ENCODE assay signal across 31 cellular contexts in genomic region chr20:45085289-45085688, GRCh38. TPM values are rescaled to one million over a fixed set of nuclear protein-coding genes. Genes with fewer than 3 reads are reported as not detected.
DNase-seq lines count a peak whose midpoint lies in the region; ATAC-seq, FAIRE-seq and TF ChIP-seq lines count a peak whose summit lies in the region.
"Had no signal": no experiment of that assay in that cellular context is flagged by ENCODE, and none has a peak within 500 bp of the region (broad histone marks: within the 10 kb centered on the region; RNA-seq: fewer than 3 reads in every experiment).

No MANE protein-coding gene starts in this region.

- no peaks in the 10 kb centered on the region for H3K79me2 ChIP-seq in GM12878 (ENCODE audit: control insufficient read depth, insufficient read depth, low read length)

- peaks cover 0 to 7% of the 10 kb centered on the region in 2 experiments; a peak in 2 of 4 replicates for H3K36me3 ChIP-seq in GM12878 (ENCODE audit: control insufficient read depth in 2 of 2, insufficient read depth in 2 of 2, low read length in 1 of 2)
- peaks cover 0 to 37% (median 12%) of the 10 kb centered on the region in 4 donors for H3K36me3 ChIP-seq in esophagus muscularis mucosa

- SMC1A ChIA-PET in GM12878 (lab: Charles Lee; ENCODE audit: uncharacterized antibody, unreplicated experiment), result interaction anchor here (1.6 kb wide), 1 partner anchor 9 kb away, joined by 3 read pairs; no protein-coding TSS in a partner anchor

- peaks cover 20 to 47% of the 10 kb centered on the region in 2 donors for H3K36me3 Mint-ChIP-seq in activated T-cell treated with anti-CD3 and anti-CD28 coated beads, Interleukin-2, amount 50 U/mL, for 72 hours (ENCODE audit: insufficient read depth in 2 of 2)
- peaks cover 11% of the 10 kb centered on the region for H3K36me3 Mint-ChIP-seq in T-helper 17 cell (ENCODE audit: low read depth)
- peaks cover 86% of the 10 kb centered on the region for H3K36me3 Mint-ChIP-seq in stimulated activated effector memory CD8-positive, alpha-beta T cell treated with anti-CD3 and anti-CD28 coated beads, Interleukin-12 subunit alpha, Interleukin-12 subunit beta, amount 100 ng/mL, for 72 hours

- RAD21 ChIA-PET in GM12878 (lab: Charles Lee; ENCODE audit: unreplicated experiment), result no interaction called here

- intact Hi-C loops in GM12878 (cut with micrococcal nuclease; ENCODE audit: unreplicated experiment) (no loop called here), esophagus muscularis mucosa (cut with DNase I) (no loop called here)

- no peak for FAIRE-seq in GM12878 (lab: Jason Lieb, UNC)
- FAIRE-seq: A549, D721Med, H1, kidney, small intestine had no signal

- H4K20me1 ChIP-seq in GM12878 (ENCODE audit: control insufficient read depth, insufficient read depth), result no peaks in the 10 kb centered on the region

- H2AFZ ChIP-seq in GM12878 (ENCODE audit: control insufficient read depth, low read depth, low read length), result no peak overlapping the region

- in situ Hi-C loops in GM12878 (cut with MboI), result no loop called here

- no peak for TF ChIP-seq EP300 in GM12878 (IDR thresholded peaks at IDR 0.05; ENCODE audit: borderline replicate concordance in 1 of 2, control insufficient read depth in 1 of 2, low read depth in 2 of 2, low read length in 2 of 2)
- no peak for TF ChIP-seq EP300 in esophagus muscularis mucosa (IDR thresholded peaks at IDR 0.05)

- no peak overlapping the region for H3K4me2 ChIP-seq in GM12878 (ENCODE audit: control insufficient read depth, insufficient read depth)
- H3K4me2 ChIP-seq: A549 had no signal

- TF ChIP-seq POLR2A in GM12878 (IDR thresholded peaks at IDR 0.05; ENCODE audit: low read depth, low read length) (0 out of 2 replicates have a peak, but pooled peaks have one; percentile 9), esophagus muscularis mucosa (IDR thresholded peaks at IDR 0.05; ENCODE audit: low read depth) (no peak)

- peaks cover 3 to 4% of the 10 kb centered on the region in 2 donors for H3K9me3 Mint-ChIP-seq in activated T-cell treated with anti-CD3 and anti-CD28 coated beads, Interleukin-2, amount 50 U/mL, for 72 hours
- peaks cover 4% of the 10 kb centered on the region for H3K9me3 Mint-ChIP-seq in stimulated activated effector memory CD8-positive, alpha-beta T cell treated with anti-CD3 and anti-CD28 coated beads, Interleukin-12 subunit alpha, Interleukin-12 subunit beta, amount 100 ng/mL, for 72 hours

- CTCF ChIA-PET in GM12878 (lab: Yijun Ruan, JAX), result interaction anchor here (1.0 to 4.3 kb wide), 3 partner anchors 11 to 42 kb away, joined by 3 to 18 read pairs (median 15); no protein-coding TSS in a partner anchor

- peak overlapping the region; percentile 13 for H3K27ac Mint-ChIP-seq in activated T-cell treated with anti-CD3 and anti-CD28 coated beads, Interleukin-2, amount 50 U/mL, for 72 hours
- H3K27ac Mint-ChIP-seq in T-helper 17 cell, result peak overlapping the region; percentile 81
- peak overlapping the region; percentile 78 for H3K27ac Mint-ChIP-seq in stimulated activated effector memory CD8-positive, alpha-beta T cell treated with anti-CD3 and anti-CD28 coated beads, Interleukin-12 subunit alpha, Interleukin-12 subunit beta, amount 100 ng/mL, for 72 hours

- POLR2A ChIA-PET in GM12878 (lab: Charles Lee), result no interaction called here

- peaks cover 4% of the 10 kb centered on the region for H3K9me3 ChIP-seq in T-helper 17 cell (ENCODE audit: control insufficient read depth, low read length, poor library complexity, severe bottlenecking)
- H3K9me3 ChIP-seq in GM12878 (replicated peaks; ENCODE audit: control insufficient read depth, insufficient read depth, low read length), result no peaks in the 10 kb centered on the region; the same call in 2 of the 3 replicates
- peaks cover 0 to 8% (median 3%) of the 10 kb centered on the region in 4 donors for H3K9me3 ChIP-seq in esophagus muscularis mucosa
- H3K9me3 ChIP-seq: BE2C, gastrocnemius medialis, thyroid gland had no signal

- WGBS in GM12878 (ENCODE audit: insufficient coverage, insufficient replicate concordance, low lambda C conversion rate, missing lambda C conversion rate), result 21% methylated on average over 2 of the region's 2 CpGs
- 67% methylated on average over 2 of the region's 2 CpGs for WGBS in esophagus muscularis mucosa

- no peak overlapping the region for H3K4me3 Mint-ChIP-seq in activated T-cell treated with anti-CD3 and anti-CD28 coated beads, Interleukin-2, amount 50 U/mL, for 72 hours
- peak overlapping the region; percentile 69 for H3K4me3 Mint-ChIP-seq in T-helper 17 cell
- no peak overlapping the region for H3K4me3 Mint-ChIP-seq in stimulated activated effector memory CD8-positive, alpha-beta T cell treated with anti-CD3 and anti-CD28 coated beads, Interleukin-12 subunit alpha, Interleukin-12 subunit beta, amount 100 ng/mL, for 72 hours

- H3K27ac ChIP-seq in GM12878 (ENCODE audit: control insufficient read depth, insufficient read depth), result no peak overlapping the region
- H3K27ac ChIP-seq in esophagus muscularis mucosa (replicated peaks in 1 of 4), result no peak overlapping the region
- H3K27ac ChIP-seq: A549, gastrocnemius medialis, lower lobe of right lung, thyroid gland had no signal

- H3K27me3 ChIP-seq in GM12878 (replicated peaks in 1 of 2; ENCODE audit: control insufficient read depth in 2 of 2, insufficient read depth in 2 of 2, low read length in 1 of 2) (no peaks in the 10 kb centered on the region), esophagus muscularis mucosa (no peaks in the 10 kb centered on the region)
- H3K27me3 ChIP-seq: BE2C, gastrocnemius medialis, thyroid gland had no signal

- H3K4me1 Mint-ChIP-seq in activated T-cell treated with anti-CD3 and anti-CD28 coated beads, Interleukin-2, amount 50 U/mL, for 72 hours (ENCODE audit: low read depth), result peaks cover 3% of the 10 kb centered on the region
- H3K4me1 Mint-ChIP-seq in T-helper 17 cell, result peaks cover 12% of the 10 kb centered on the region
- peaks cover 6% of the 10 kb centered on the region for H3K4me1 Mint-ChIP-seq in stimulated activated effector memory CD8-positive, alpha-beta T cell treated with anti-CD3 and anti-CD28 coated beads, Interleukin-12 subunit alpha, Interleukin-12 subunit beta, amount 100 ng/mL, for 72 hours

- TF ChIP-seq CTCF in GM12878 (IDR thresholded peaks at IDR 0.05 in 2 of 3, conservative IDR thresholded peaks at IDR 0.05 in 1 of 3; ENCODE audit: control insufficient read depth in 2 of 3, extremely low read depth in 1 of 3, insufficient read depth in 1 of 3, low read depth in 3 of 3, low read length in 3 of 3), result no peak
- TF ChIP-seq CTCF in esophagus muscularis mucosa (IDR thresholded peaks at IDR 0.05), result no peak

- BruUV-seq in GM12878 (replicated peaks; lab: Mats Ljungman, UMichigan), result no TSS peak

- H3K4me3 ChIP-seq in GM12878 (no peak overlapping the region), esophagus muscularis mucosa (no peak overlapping the region)
- H3K4me3 ChIP-seq: A549, gastrocnemius medialis, lower lobe of right lung, thyroid gland had no signal

- no peaks in the 10 kb centered on the region for H3K27me3 Mint-ChIP-seq in activated T-cell treated with anti-CD3 and anti-CD28 coated beads, Interleukin-2, amount 50 U/mL, for 72 hours (ENCODE audit: low read depth)
- no peaks in the 10 kb centered on the region for H3K27me3 Mint-ChIP-seq in T-helper 17 cell

- DNase-seq in activated T-cell treated with anti-CD3 and anti-CD28 coated beads, Interleukin-2, amount 50 U/mL, for 72 hours, result no peak
- DNase-seq in activated T-cell treated with anti-CD3 and anti-CD28 coated beads, Interleukin-2, amount 50 U/mL, for 1 hour, result no peak
- DNase-seq in T-helper 17 cell (no peak), GM12878 (ENCODE audit: low read depth, low spot score) (no peak), esophagus muscularis mucosa (ENCODE audit: extremely low spot score) (no peak), MV-4-11 (lab: John Stamatoyannopoulos, UW) (no peak), NCI-H1092 treated with DMSO at 0.1 percent for 48 hours (lab: John Stamatoyannopoulos, UW) (no peak)
- no peak for DNase-seq in stimulated activated effector memory CD8-positive, alpha-beta T cell treated with anti-CD3 and anti-CD28 coated beads, Interleukin-12 subunit alpha, Interleukin-12 subunit beta, amount 100 ng/mL, for 72 hours (ENCODE audit: low spot score in 2 of 2)
- DNase-seq: activated CD4-positive, alpha-beta T cell treated with anti-CD3 and anti-CD28 coated beads, Interleukin-2, amount 50 U/mL, for 1 hour; activated naive CD4-positive, alpha-beta T cell; BE2C; effector CD8-positive, alpha-beta T cell; EL; gastrocnemius medialis; hypothalamus; kidney; lower lobe of right lung; NCI-H1105 treated with DMSO at 0.1 percent for 48 hours; NCI-H2081; NCI-H345; occipital lobe; PC-3; SHP77 treated with DMSO at 0.1 percent for 48 hours; small intestine; stimulated activated naive CD4-positive, alpha-beta T cell treated with Interleukin-2 at 50 U/mL for 16 hours; thyroid gland had no signal

- no peak overlapping the region for H3K9ac ChIP-seq in GM12878 (ENCODE audit: control insufficient read depth, insufficient read depth, low read length)

- no peak for ATAC-seq in activated T-cell treated with anti-CD3 and anti-CD28 coated beads, Interleukin-2, amount 50 U/mL, for 72 hours (replicated peaks in 1 of 2)
- ATAC-seq in T-helper 17 cell (no peak), GM12878 (no peak)
- ATAC-seq in stimulated activated effector memory CD8-positive, alpha-beta T cell treated with anti-CD3 and anti-CD28 coated beads, Interleukin-12 subunit alpha, Interleukin-12 subunit beta, amount 100 ng/mL, for 72 hours, result no peak
- ATAC-seq: A549, esophagus mucosa, gastrocnemius medialis, PC-3 had no signal

- no peak for TF ChIP-seq RAD21 in GM12878 (IDR thresholded peaks at IDR 0.05; ENCODE audit: insufficient read depth, low read depth, low read length)

- H3K4me1 ChIP-seq in GM12878 (ENCODE audit: control insufficient read depth, insufficient read depth, low read length), result no peaks in the 10 kb centered on the region
- H3K4me1 ChIP-seq in esophagus muscularis mucosa, result no peaks in the 10 kb centered on the region
- H3K4me1 ChIP-seq: A549, BE2C, gastrocnemius medialis, thyroid gland had no signal

RNA-seq across cellular contexts. Expression of gene KCNS1, which starts 15.6 kb away (rescaled TPM):
- total RNA-seq in activated T-cell treated with anti-CD3 and anti-CD28 coated beads, Interleukin-2, amount 50 U/mL, for 72 hours, result under 1 TPM; 0.23 to 0.58 TPM
- total RNA-seq in T-helper 17 cell (not detected), GM12878 (2014; rRNA removed) (not detected in 2 replicates), GM12878 (2014; rRNA removed; fragmentation: Illumina TruSeq; extraction: Trizol) (not detected in 2 replicates), GM12878 (2021) (not detected in 2 replicates), esophagus muscularis mucosa (under 1 TPM in 1 of 4 donors, not detected in 3; 0.17 TPM)
- total RNA-seq in GM12878 (2013; cell fraction: nucleolus; rRNA removed), result not detected in 2 replicates
- not detected for polyA plus RNA-seq in GM12878 (2011; ENCODE audit: low read depth)
- polyA plus RNA-seq in GM12878 (2011; rRNA removed) (not detected in 2 replicates), GM12878 (2014; fragmentation: Illumina TruSeq; extraction: Trizol) (not detected in 2 replicates), GM12878 (2014; fragmentation: Nextera tagmentation; extraction: Ambion mirVana) (not detected), GM12878 (2014; rRNA removed) (not detected in 2 replicates), GM12878 (2016; fragmentation: Nextera tagmentation; extraction: Ambion mirVana) (not detected)
- not detected in 2 replicates for polyA plus RNA-seq in GM12878 (2011; cell fraction: cytosol; rRNA removed)
- polyA plus RNA-seq in GM12878 (2011; cell fraction: nucleus; rRNA removed), result not detected in 2 replicates
- polyA plus RNA-seq in GM12878 (2012), result 0.03 and 0.09 TPM in 2 replicates
- not detected in 2 replicates for polyA minus RNA-seq in GM12878 (2011; rRNA and poly(A)+ RNA removed)
- not detected in 2 replicates for polyA minus RNA-seq in GM12878 (2011; cell fraction: cytosol; rRNA and poly(A)+ RNA removed)
- polyA minus RNA-seq in GM12878 (2011; cell fraction: nucleus; rRNA and poly(A)+ RNA removed), result not detected in 2 replicates
- total RNA-seq: gastrocnemius medialis, LHCN-M2, PC-3 had no signal
- polyA plus RNA-seq: A549 had no signal

RNA-seq across cellular contexts. Expression of gene WFDC5, which starts 29.7 kb away (rescaled TPM):
- 1 to 10 TPM in 1 of 2 donors, not detected in 1; 1.4 TPM for total RNA-seq in activated T-cell treated with anti-CD3 and anti-CD28 coated beads, Interleukin-2, amount 50 U/mL, for 72 hours
- total RNA-seq in T-helper 17 cell (not detected), GM12878 (2014; rRNA removed) (not detected in 2 replicates), GM12878 (2014; rRNA removed; fragmentation: Illumina TruSeq; extraction: Trizol) (not detected in 2 replicates), GM12878 (2021) (not detected in 2 replicates), esophagus muscularis mucosa (not detected)
- not detected in 2 replicates for total RNA-seq in GM12878 (2013; cell fraction: nucleolus; rRNA removed)
- polyA plus RNA-seq in GM12878 (2011; ENCODE audit: low read depth), result not detected
- polyA plus RNA-seq in GM12878 (2011; rRNA removed) (0.26 TPM in 1 of 2 replicates, not detected in the other), GM12878 (2014; fragmentation: Illumina TruSeq; extraction: Trizol) (not detected in 2 replicates), GM12878 (2014; fragmentation: Nextera tagmentation; extraction: Ambion mirVana) (not detected), GM12878 (2014; rRNA removed) (not detected in 2 replicates), GM12878 (2016; fragmentation: Nextera tagmentation; extraction: Ambion mirVana) (under 1 TPM; 0.20 to 0.21 TPM)
- 0.13 and 0.31 TPM in 2 replicates for polyA plus RNA-seq in GM12878 (2011; cell fraction: cytosol; rRNA removed)
- polyA plus RNA-seq in GM12878 (2011; cell fraction: nucleus; rRNA removed), result 0.37 and 0.57 TPM in 2 replicates
- 0.15 and 0.16 TPM in 2 replicates for polyA plus RNA-seq in GM12878 (2012)
- polyA minus RNA-seq in GM12878 (2011; rRNA and poly(A)+ RNA removed), result not detected in 2 replicates
- not detected in 2 replicates for polyA minus RNA-seq in GM12878 (2011; cell fraction: cytosol; rRNA and poly(A)+ RNA removed)
- not detected in 2 replicates for polyA minus RNA-seq in GM12878 (2011; cell fraction: nucleus; rRNA and poly(A)+ RNA removed)
- total RNA-seq: gastrocnemius medialis, H1, LHCN-M2, occipital lobe, PC-3, thyroid gland had no signal
- polyA plus RNA-seq: A549, H1 had no signal

RNA-seq across cellular contexts. Expression of gene WFDC12, which starts 39.0 kb away (rescaled TPM):
- total RNA-seq in activated T-cell treated with anti-CD3 and anti-CD28 coated beads, Interleukin-2, amount 50 U/mL, for 72 hours, result not detected
- not detected for total RNA-seq in T-helper 17 cell
- not detected in 2 replicates for total RNA-seq in GM12878 (2013; cell fraction: nucleolus; rRNA removed)
- not detected in 2 replicates for total RNA-seq in GM12878 (2014; rRNA removed)
- total RNA-seq in GM12878 (2014; rRNA removed; fragmentation: Illumina TruSeq; extraction: Trizol), result not detected in 2 replicates
- not detected in 2 replicates for total RNA-seq in GM12878 (2021)
- not detected for polyA plus RNA-seq in GM12878 (2011; ENCODE audit: low read depth)
- not detected in 2 replicates for polyA plus RNA-seq in GM12878 (2011; rRNA removed)
- not detected in 2 replicates for polyA plus RNA-seq in GM12878 (2011; cell fraction: cytosol; rRNA removed)
- polyA plus RNA-seq in GM12878 (2011; cell fraction: nucleus; rRNA removed), result not detected in 2 replicates
- not detected in 2 replicates for polyA plus RNA-seq in GM12878 (2012)
- not detected in 2 replicates for polyA plus RNA-seq in GM12878 (2014; fragmentation: Illumina TruSeq; extraction: Trizol)
- not detected for polyA plus RNA-seq in GM12878 (2014; fragmentation: Nextera tagmentation; extraction: Ambion mirVana)
- not detected in 2 replicates for polyA plus RNA-seq in GM12878 (2014; rRNA removed)
- polyA plus RNA-seq in GM12878 (2016; fragmentation: Nextera tagmentation; extraction: Ambion mirVana), result not detected
- not detected in 2 replicates for polyA minus RNA-seq in GM12878 (2011; rRNA and poly(A)+ RNA removed)
- polyA minus RNA-seq in GM12878 (2011; cell fraction: cytosol; rRNA and poly(A)+ RNA removed), result not detected in 2 replicates
- not detected in 2 replicates for polyA minus RNA-seq in GM12878 (2011; cell fraction: nucleus; rRNA and poly(A)+ RNA removed)
- not detected for total RNA-seq in esophagus muscularis mucosa
- total RNA-seq: gastrocnemius medialis, H1, LHCN-M2, occipital lobe, PC-3, thyroid gland had no signal
- polyA plus RNA-seq: A549, H1 had no signal

Comparison
In these comparisons a context has a peak if more than half of its experiments do, and no peak if none do; other contexts are left out.
1. H3K27ac Mint-ChIP-seq: peak in every context shown above with its lines; median percentile 81 in T-helper 17 cell; 78 in stimulated activated effector memory CD8-positive, alpha-beta T cell treated with anti-CD3 and anti-CD28 coated beads, Interleukin-12 subunit alpha, Interleukin-12 subunit beta, amount 100 ng/mL, for 72 hours; 13 in activated T-cell treated with anti-CD3 and anti-CD28 coated beads, Interleukin-2, amount 50 U/mL, for 72 hours.